8 cellular contexts compared by ENCODE assay signal in the genomic region with DNA sequence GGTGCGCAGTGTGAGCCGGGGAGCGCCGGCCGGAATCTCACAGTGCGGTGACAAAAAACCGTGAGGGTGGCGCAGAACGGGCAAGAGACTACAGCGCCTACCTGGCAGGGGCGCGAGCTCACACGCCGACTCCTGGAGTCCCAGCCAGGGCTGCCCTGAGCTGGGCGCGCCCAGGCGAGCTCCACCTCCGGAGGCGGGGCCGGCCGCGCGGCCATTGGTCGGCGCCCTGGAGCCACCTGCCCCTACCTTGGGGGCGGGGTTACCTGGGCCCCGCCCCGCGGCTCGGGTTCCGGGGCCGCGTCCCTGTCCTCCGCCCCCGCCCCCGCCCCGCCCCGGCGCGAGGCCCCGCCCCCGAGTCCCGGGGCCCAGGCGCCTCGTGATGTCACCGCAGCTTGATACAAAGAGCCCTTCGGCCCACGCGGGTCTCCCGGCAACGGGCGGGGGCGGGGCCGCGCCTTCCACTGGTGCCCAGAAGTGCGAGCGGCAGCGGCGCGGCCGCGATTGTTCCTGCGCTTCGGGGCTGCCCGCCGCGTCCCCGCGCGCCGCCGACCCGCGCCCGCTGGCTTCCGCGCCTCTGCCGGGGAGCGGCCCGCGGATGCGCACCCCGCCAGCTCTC.
DNase-seq lines count a peak whose midpoint lies in the region; ATAC-seq and TF ChIP-seq lines count a peak whose summit lies in the region.

No MANE protein-coding gene starts in this region.

- peak overlapping the region; percentile 47 to 69 for H3K4me3 ChIP-seq in left lung

- peak overlapping the region; percentile 84 for H3K4me3 Mint-ChIP-seq in activated CD4-positive, alpha-beta T cell treated with anti-CD3 and anti-CD28 coated beads for 36 hours
- H3K4me3 Mint-ChIP-seq in chondrocyte (ENCODE audit: unreplicated experiment): peak overlapping the region; percentile 70

- H3K36me3 ChIP-seq in left lung: no peaks in the 10 kb centered on the region

- peaks cover 11 to 57% of the 10 kb centered on the region in 2 donors for H3K4me1 ChIP-seq in left lung

- POLR2A ChIA-PET in activated CD4-positive, alpha-beta T cell treated with anti-CD3 and anti-CD28 coated beads for 36 hours (lab: Charles Lee): interaction anchor here (0.6 to 2.0 kb wide), 4 partner anchors 22 to 177 kb away, joined by 3 to 17 read pairs (median 5); no protein-coding TSS in a partner anchor

- intact Hi-C loops in activated CD4-positive, alpha-beta T cell treated with anti-CD3 and anti-CD28 coated beads for 36 hours (cut with DNase I, micrococcal nuclease): loop anchor here (1.0 to 2.0 kb wide), 4 partner anchors 21 to 372 kb away; partner anchors contain the start of genes COPRS (in 1 of the 2) and EVI2A (in 1 of the 2)
- intact Hi-C loops in left lung (cut with DNase I): no loop called here

- peaks cover 0 to 31% of the 10 kb centered on the region in 2 donors for H3K27me3 ChIP-seq in left lung

- CTCF ChIA-PET in activated CD4-positive, alpha-beta T cell treated with anti-CD3 and anti-CD28 coated beads for 36 hours (lab: Charles Lee): interaction anchor here (0.6 to 8.6 kb wide), 8 partner anchors 12 to 53 kb away, joined by 3 to 64 read pairs (median 3); no protein-coding TSS in a partner anchor

- peak overlapping the region; percentile 82 for H3K27ac Mint-ChIP-seq in activated CD4-positive, alpha-beta T cell treated with anti-CD3 and anti-CD28 coated beads for 36 hours
- H3K27ac Mint-ChIP-seq in chondrocyte (ENCODE audit: unreplicated experiment): no peak overlapping the region

- peak; percentile 45 for ATAC-seq in GM18873 (IDR thresholded peaks at IDR 0.05; ENCODE audit: low FRiP score, unreplicated experiment)
- peak; percentile 61 for ATAC-seq in HG03139 (IDR thresholded peaks at IDR 0.05; ENCODE audit: unreplicated experiment)
- peak; percentile 92 for ATAC-seq in activated CD4-positive, alpha-beta T cell treated with anti-CD3 and anti-CD28 coated beads for 36 hours
- peak; percentile 93 for ATAC-seq in left lung

- no peaks in the 10 kb centered on the region for H3K9me3 ChIP-seq in left lung

- DNase-seq in A172 (ENCODE audit: low spot score) (peak; percentile 46), NCI-H2227 treated with DMSO at 0.1 percent for 48 hours (lab: John Stamatoyannopoulos, UW) (peak; percentile 74), chondrocyte (ENCODE audit: low spot score) (no peak), left lung (peak; percentile 94 to 99)
- DNase-seq in activated CD4-positive, alpha-beta T cell treated with anti-CD3 and anti-CD28 coated beads for 36 hours: peak; percentile 95
- peak; percentile 97 for DNase-seq in stimulated activated CD4-positive, alpha-beta T cell treated with anti-CD3 and anti-CD28 coated beads, Interleukin-2, amount 100 ng/mL, for 4 hours (ENCODE audit: low read depth)

- H3K4me1 Mint-ChIP-seq in activated CD4-positive, alpha-beta T cell treated with anti-CD3 and anti-CD28 coated beads for 36 hours: peaks cover 48% of the 10 kb centered on the region
- peaks cover 7% of the 10 kb centered on the region for H3K4me1 Mint-ChIP-seq in chondrocyte (ENCODE audit: low read depth)

- H3K36me3 Mint-ChIP-seq in activated CD4-positive, alpha-beta T cell treated with anti-CD3 and anti-CD28 coated beads for 36 hours (ENCODE audit: low read depth): peaks cover 2% of the 10 kb centered on the region
- no peaks in the 10 kb centered on the region for H3K36me3 Mint-ChIP-seq in chondrocyte (ENCODE audit: low read depth)

- TF ChIP-seq CTCF in chondrocyte (IDR thresholded peaks at IDR 0.05) (no peak), left lung (IDR thresholded peaks at IDR 0.05) (no peak)

- no peaks in the 10 kb centered on the region for H3K9me3 Mint-ChIP-seq in activated CD4-positive, alpha-beta T cell treated with anti-CD3 and anti-CD28 coated beads for 36 hours (ENCODE audit: low read depth)
- no peaks in the 10 kb centered on the region for H3K9me3 Mint-ChIP-seq in chondrocyte (ENCODE audit: low read depth)

- H3K27me3 Mint-ChIP-seq in activated CD4-positive, alpha-beta T cell treated with anti-CD3 and anti-CD28 coated beads for 36 hours: no peaks in the 10 kb centered on the region
- H3K27me3 Mint-ChIP-seq in chondrocyte (ENCODE audit: low read depth): peaks cover 50% of the 10 kb centered on the region

- peak overlapping the region; percentile 78 to 81 for H3K27ac ChIP-seq in left lung

Comparison
In these comparisons a context has a peak if more than half of its experiments do, and no peak if none do; other contexts are left out.
1. intact Hi-C loops: an anchor here in activated CD4-positive, alpha-beta T cell treated with anti-CD3 and anti-CD28 coated beads for 36 hours (1.0 to 2.0 kb wide); none called in left lung.